In the genomic region with DNA sequence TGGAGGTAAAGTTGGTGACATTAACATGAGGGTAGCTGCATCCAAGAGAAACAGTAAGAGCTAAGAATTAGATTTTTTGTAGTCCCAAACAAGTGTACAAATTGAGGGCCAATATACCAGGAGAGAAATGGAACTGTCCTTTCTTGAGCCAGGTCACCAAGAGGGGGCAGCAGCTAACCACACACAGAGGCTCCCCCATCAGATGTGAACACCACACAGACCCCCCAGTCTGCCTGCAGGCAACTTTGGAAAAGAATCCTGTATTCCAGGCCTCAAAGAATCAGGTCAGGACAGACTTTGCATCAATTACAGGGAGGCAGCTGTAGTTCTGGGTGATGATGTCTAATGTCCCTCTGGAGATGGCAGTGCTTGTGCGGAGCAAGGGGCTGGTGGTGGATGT, we compare ENCODE assay signal across 8 cellular contexts.
DNase-seq lines count a peak whose midpoint lies in the region; ATAC-seq and TF ChIP-seq lines count a peak whose summit lies in the region.

No MANE protein-coding gene starts in this region.

- peak; percentile 90 for ATAC-seq in GM23338
- ATAC-seq in left lobe of liver: peak; percentile 45
- ATAC-seq in HG02852 (IDR thresholded peaks at IDR 0.05; ENCODE audit: unreplicated experiment): no peak

- H3K4me1 Mint-ChIP-seq in GM23338: peaks cover 12% of the 10 kb centered on the region

- no peaks in the 10 kb centered on the region for H3K79me2 ChIP-seq in GM23338 (replicated peaks; ENCODE audit: insufficient read depth)

- no peak overlapping the region for H3K27ac Mint-ChIP-seq in GM23338

- H3K27ac ChIP-seq in GM23338 (ENCODE audit: low read depth) (no peak overlapping the region), WERI-Rb-1 (no peak overlapping the region)

- DNase-seq in COLO668 (lab: John Stamatoyannopoulos, UW; ENCODE audit: unreplicated experiment) (peak; percentile 55), GM23338 (ENCODE audit: low spot score) (peak; percentile 79), WERI-Rb-1 (peak; percentile 60), left lobe of liver (ENCODE audit: low spot score) (no peak), D341Med (ENCODE audit: low spot score) (no peak), MG63 (no peak)
- DNase-seq in activated CD8-positive, alpha-beta memory T cell treated with anti-CD3 and anti-CD28 coated beads, Interleukin-2, amount 50 U/mL, for 4 hours: no peak

- TF ChIP-seq CTCF in GM23338 (conservative IDR thresholded peaks at IDR 0.05; ENCODE audit: low read depth in 2 of 2): peak; percentile 83 to 89
- TF ChIP-seq CTCF in WERI-Rb-1 (IDR thresholded peaks at IDR 0.05; ENCODE audit: low read depth, low read length): peak; percentile 75

- no peak overlapping the region for H3K4me3 Mint-ChIP-seq in GM23338

- no peaks in the 10 kb centered on the region for H4K20me1 ChIP-seq in GM23338 (replicated peaks; ENCODE audit: insufficient read depth)

- H3K36me3 ChIP-seq in GM23338 (ENCODE audit: insufficient read depth): no peaks in the 10 kb centered on the region
- no peaks in the 10 kb centered on the region; the same call in 1 of the 2 replicates for H3K36me3 ChIP-seq in WERI-Rb-1
- no peaks in the 10 kb centered on the region for H3K36me3 ChIP-seq in MG63

- H3K27me3 ChIP-seq in GM23338 (ENCODE audit: insufficient read depth) (no peaks in the 10 kb centered on the region), WERI-Rb-1 (ENCODE audit: insufficient read depth, low read depth, severe bottlenecking) (no peaks in the 10 kb centered on the region), MG63 (no peaks in the 10 kb centered on the region)

- H2AFZ ChIP-seq in GM23338: no peak overlapping the region

- H3K36me3 Mint-ChIP-seq in GM23338 (ENCODE audit: low read depth): no peaks in the 10 kb centered on the region

- H3K4me1 ChIP-seq in GM23338 (ENCODE audit: insufficient read depth): no peaks in the 10 kb centered on the region; the same call in 1 of the 2 replicates

- H3F3A ChIP-seq in GM23338 (replicated peaks; ENCODE audit: low read depth): no peaks in the 10 kb centered on the region

- H3K9me3 Mint-ChIP-seq in GM23338: no peaks in the 10 kb centered on the region

- H3K9me3 ChIP-seq in WERI-Rb-1 (ENCODE audit: severe bottlenecking): no peaks in the 10 kb centered on the region
- no peaks in the 10 kb centered on the region for H3K9me3 ChIP-seq in MG63

- H3K27me3 Mint-ChIP-seq in GM23338 (ENCODE audit: insufficient read depth, low read depth, poor library complexity): peaks cover 10% of the 10 kb centered on the region

- H3K4me2 ChIP-seq in GM23338: no peak overlapping the region

- H3K9me2 ChIP-seq in GM23338 (ENCODE audit: insufficient read depth): no peaks in the 10 kb centered on the region

- H3K4me3 ChIP-seq in GM23338 (no peak overlapping the region), WERI-Rb-1 (ENCODE audit: low read depth, low read length) (no peak overlapping the region), MG63 (no peak overlapping the region)

TF ChIP-seq in GM23338, 12 proteins besides CTCF, POLR2A, EP300 and RAD21:
- TF ChIP-seq STAT1 (IDR thresholded peaks at IDR 0.05; ENCODE audit: unreplicated experiment): no peak
- TF ChIP-seq, protein P1, sequence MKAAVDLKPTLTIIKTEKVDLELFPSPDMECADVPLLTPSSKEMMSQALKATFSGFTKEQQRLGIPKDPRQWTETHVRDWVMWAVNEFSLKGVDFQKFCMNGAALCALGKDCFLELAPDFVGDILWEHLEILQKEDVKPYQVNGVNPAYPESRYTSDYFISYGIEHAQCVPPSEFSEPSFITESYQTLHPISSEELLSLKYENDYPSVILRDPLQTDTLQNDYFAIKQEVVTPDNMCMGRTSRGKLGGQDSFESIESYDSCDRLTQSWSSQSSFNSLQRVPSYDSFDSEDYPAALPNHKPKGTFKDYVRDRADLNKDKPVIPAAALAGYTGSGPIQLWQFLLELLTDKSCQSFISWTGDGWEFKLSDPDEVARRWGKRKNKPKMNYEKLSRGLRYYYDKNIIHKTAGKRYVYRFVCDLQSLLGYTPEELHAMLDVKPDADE (IDR thresholded peaks at IDR 0.05): no peak
- no peak for TF ChIP-seq EZH2 (IDR thresholded peaks at IDR 0.05; ENCODE audit: low read depth, unreplicated experiment)
- no peak for TF ChIP-seq JUNB (IDR thresholded peaks at IDR 0.05; ENCODE audit: unreplicated experiment)
- no peak for TF ChIP-seq NANOG (IDR thresholded peaks at IDR 0.05; ENCODE audit: borderline replicate concordance)

Comparison
In these comparisons a context has a peak if more than half of its experiments do, and no peak if none do; other contexts are left out.
1. DNase-seq: peak in COLO668 (single experiment), GM23338 (single experiment) and WERI-Rb-1 (single experiment); none in left lobe of liver (single experiment), activated CD8-positive, alpha-beta memory T cell treated with anti-CD3 and anti-CD28 coated beads, Interleukin-2, amount 50 U/mL, for 4 hours (single experiment), D341Med (single experiment) and MG63 (single experiment).